Comparison of ENCODE assay signal across 21 cellular contexts in genomic region chr7:1300636-1301035, GRCh38.
"Had no signal": no experiment of that assay in that cellular context is flagged by ENCODE, and none has a peak within 500 bp of the region (broad histone marks: within the 10 kb centered on the region; RNA-seq: fewer than 3 reads in every experiment).

No MANE protein-coding gene starts in this region.

- DNase-seq: NCI-H1092, NCI-H1105 treated with DMSO at 0.1 percent for 48 hours, NCI-H1417 treated with DMSO at 0.1 percent for 48 hours, NCI-H146, NCI-H1694 treated with DMSO at 0.1 percent for 48 hours, NCI-H1930, NCI-H2081, NCI-H2107, NCI-H2227 treated with DMSO at 0.1 percent for 48 hours, NCI-H446, NCI-H510A, NCI-H524 treated with DMSO at 0.1 percent for 48 hours, NCI-H69, NCI-H774, RPMI8226, SHP77, SK-N-SH, SW 1271 had no signal

- ATAC-seq: K562 had no signal

- H3K27ac Mint-ChIP-seq: IgD-negative memory B cell had no signal

- H3K9me3 Mint-ChIP-seq: IgD-negative memory B cell had no signal

- H3K36me3 Mint-ChIP-seq: IgD-negative memory B cell had no signal

- H3K4me3 Mint-ChIP-seq: IgD-negative memory B cell had no signal

- H3K27ac ChIP-seq: KMS-11 had no signal

- H3K9me3 ChIP-seq: SK-N-SH had no signal

- H3K4me3 ChIP-seq: K562 had no signal
